Comparison of ENCODE assay signal across 29 cellular contexts in genomic region chr9:4622016-4622415, GRCh38. TPM values are rescaled to one million over a fixed set of nuclear protein-coding genes. Genes with fewer than 3 reads are reported as not detected.
DNase-seq lines count a peak whose midpoint lies in the region; ATAC-seq, FAIRE-seq and TF ChIP-seq lines count a peak whose summit lies in the region.
"Had no signal": no experiment of that assay in that cellular context is flagged by ENCODE, and none has a peak within 500 bp of the region (broad histone marks: within the 10 kb centered on the region; RNA-seq: fewer than 3 reads in every experiment).

No MANE protein-coding gene starts in this region.

- H3K9me3 ChIP-seq in H9 (ENCODE audit: control insufficient read depth, low read depth, low read length) (no peaks in the 10 kb centered on the region), K562 (replicated peaks; ENCODE audit: control insufficient read depth, insufficient read depth, low read depth, low read length) (no peaks in the 10 kb centered on the region), trophoblast cell (ENCODE audit: insufficient read depth, low read depth, low read length) (no peaks in the 10 kb centered on the region), aorta (ENCODE audit: control insufficient read depth, low read length) (no peaks in the 10 kb centered on the region), transverse colon (no peaks in the 10 kb centered on the region)
- H3K9me3 ChIP-seq: MG63, SJSA1 had no signal

- no peaks in the 10 kb centered on the region for H3K27me3 ChIP-seq in H9 (ENCODE audit: insufficient read depth, low read length)
- H3K27me3 ChIP-seq in K562 (ENCODE audit: control insufficient read depth in 2 of 2, insufficient read depth in 2 of 2, low read length in 2 of 2): peaks cover 5 to 10% of the 10 kb centered on the region in 2 experiments; a peak in 4 of 5 replicates
- H3K27me3 ChIP-seq in trophoblast cell (ENCODE audit: insufficient read depth, low read length): no peaks in the 10 kb centered on the region
- H3K27me3 ChIP-seq in aorta (ENCODE audit: control insufficient read depth in 1 of 2, insufficient read depth in 2 of 2, low read length in 1 of 2): no peaks in the 10 kb centered on the region
- H3K27me3 ChIP-seq in transverse colon: no peaks in the 10 kb centered on the region
- H3K27me3 ChIP-seq: MG63, SJSA1 had no signal

- H2BK12ac ChIP-seq in H9 (ENCODE audit: insufficient read length, low read depth, low read length) (no peak overlapping the region), trophoblast cell (ENCODE audit: low read length) (peak overlapping the region; percentile 32)

- intact Hi-C loops in K562 (cut with micrococcal nuclease) (loop anchor here (10.0 kb wide), 1 partner anchor 237 kb away; no protein-coding TSS in a partner anchor), aorta (cut with DNase I) (no loop called here), transverse colon (cut with DNase I; ENCODE audit: low total_unique reads) (no loop called here)
- intact Hi-C loops in activated T-helper 1 cell treated with anti-CD3 and anti-CD28 coated beads, Interleukin-12 subunit alpha, Interleukin-12 subunit beta, Interleukin-2, Interleukin-4 antibody, amounts not matched to agents 30 ng/mL and 10 ng/mL and 1 ng/mL, durations not matched to agents 14 hours and 24 hours and 36 hours (cut with micrococcal nuclease): no loop called here

- H3K9me3 Mint-ChIP-seq in H9: no peaks in the 10 kb centered on the region
- H3K9me3 Mint-ChIP-seq in activated T-helper 1 cell treated with anti-CD3 and anti-CD28 coated beads, Interleukin-12 subunit alpha, Interleukin-12 subunit beta, Interleukin-2, Interleukin-4 antibody, amounts not matched to agents 30 ng/mL and 10 ng/mL and 1 ng/mL, durations not matched to agents 14 hours and 24 hours and 36 hours: no peaks in the 10 kb centered on the region
- H3K9me3 Mint-ChIP-seq: CD4-positive, alpha-beta memory T cell had no signal

- H3K27ac ChIP-seq in H9 (ENCODE audit: insufficient read length, low read depth, low read length) (no peak overlapping the region), K562 (ENCODE audit: extremely low read depth, low read depth, low read length) (no peak overlapping the region), trophoblast cell (ENCODE audit: low read depth, low read length) (no peak overlapping the region), aorta (ENCODE audit: low read depth in 1 of 2, low read length in 2 of 2) (no peak overlapping the region), transverse colon (no peak overlapping the region)
- H3K27ac ChIP-seq: PC-9 had no signal

- H3K18ac ChIP-seq in H9 (ENCODE audit: insufficient read length, low read depth, low read length): no peak overlapping the region
- H3K18ac ChIP-seq in trophoblast cell (ENCODE audit: low read length): no peak overlapping the region

- H3K23me2 ChIP-seq in H9 (ENCODE audit: insufficient read length, low read depth, low read length, poor library complexity, severe bottlenecking): no peaks in the 10 kb centered on the region

- TF ChIP-seq POLR2A in K562 (conservative IDR thresholded peaks at IDR 0.05) (no peak), transverse colon (IDR thresholded peaks at IDR 0.05) (no peak)

- H3K27ac Mint-ChIP-seq in H9: peak overlapping the region; percentile 20 to 83 (median 73); a peak in 5 of 7 replicates
- H3K27ac Mint-ChIP-seq in activated T-helper 1 cell treated with anti-CD3 and anti-CD28 coated beads, Interleukin-12 subunit alpha, Interleukin-12 subunit beta, Interleukin-2, Interleukin-4 antibody, amounts not matched to agents 30 ng/mL and 10 ng/mL and 1 ng/mL, durations not matched to agents 14 hours and 24 hours and 36 hours: no peak overlapping the region

- H2AFZ ChIP-seq in H9 (ENCODE audit: low read length): no peak overlapping the region
- no peak overlapping the region for H2AFZ ChIP-seq in K562 (ENCODE audit: low read depth, low read length)
- H2AFZ ChIP-seq in trophoblast cell (ENCODE audit: insufficient read depth, low read length, poor library complexity): no peak overlapping the region
- H2AFZ ChIP-seq: PC-9 had no signal

- H3K27me3 Mint-ChIP-seq in H9 (ENCODE audit: low read depth): no peaks in the 10 kb centered on the region
- H3K27me3 Mint-ChIP-seq in activated T-helper 1 cell treated with anti-CD3 and anti-CD28 coated beads, Interleukin-12 subunit alpha, Interleukin-12 subunit beta, Interleukin-2, Interleukin-4 antibody, amounts not matched to agents 30 ng/mL and 10 ng/mL and 1 ng/mL, durations not matched to agents 14 hours and 24 hours and 36 hours (ENCODE audit: insufficient read depth): peaks cover 4% of the 10 kb centered on the region
- H3K27me3 Mint-ChIP-seq: CD4-positive, alpha-beta memory T cell had no signal

- TF ChIP-seq EP300 in K562 (IDR thresholded peaks at IDR 0.05; ENCODE audit: low read length) (no peak), transverse colon (IDR thresholded peaks at IDR 0.05; ENCODE audit: low read depth) (no peak)

- H3K79me2 ChIP-seq in H9 (ENCODE audit: insufficient read depth, low read length) (no peaks in the 10 kb centered on the region), K562 (ENCODE audit: control insufficient read depth, insufficient read depth, low read length) (no peaks in the 10 kb centered on the region), trophoblast cell (ENCODE audit: control insufficient read depth, insufficient read depth, low read length, poor library complexity) (peaks cover 2% of the 10 kb centered on the region)

- H3K4me1 ChIP-seq in H9 (ENCODE audit: insufficient read depth, low read length) (peaks cover 12% of the 10 kb centered on the region; the same call in 1 of the 2 replicates), K562 (replicated peaks in 1 of 2; ENCODE audit: control insufficient read depth in 2 of 2, insufficient read depth in 2 of 2, low read length in 2 of 2) (no peaks in the 10 kb centered on the region; a peak in 1 of 5 replicates), trophoblast cell (ENCODE audit: control insufficient read depth in 1 of 2, insufficient read depth in 2 of 2, low read length in 2 of 2) (peaks cover 6 to 20% of the 10 kb centered on the region in 2 experiments), aorta (ENCODE audit: control insufficient read depth in 1 of 2, insufficient read depth in 2 of 2, low read length in 2 of 2) (no peaks in the 10 kb centered on the region), transverse colon (no peaks in the 10 kb centered on the region)

- no peak overlapping the region for H4K12ac ChIP-seq in trophoblast cell (ENCODE audit: low read depth, low read length)

- H3K4me1 Mint-ChIP-seq in H9: peaks cover 42% of the 10 kb centered on the region in 2 experiments
- H3K4me1 Mint-ChIP-seq in activated T-helper 1 cell treated with anti-CD3 and anti-CD28 coated beads, Interleukin-12 subunit alpha, Interleukin-12 subunit beta, Interleukin-2, Interleukin-4 antibody, amounts not matched to agents 30 ng/mL and 10 ng/mL and 1 ng/mL, durations not matched to agents 14 hours and 24 hours and 36 hours (ENCODE audit: low read depth): peaks cover 15% of the 10 kb centered on the region

- ATAC-seq in K562: 0 out of 3 replicates have a peak, but pooled peaks have one; percentile 37
- no peak for ATAC-seq in HG02885 (IDR thresholded peaks at IDR 0.05; ENCODE audit: poor library complexity, unreplicated experiment)
- no peak for ATAC-seq in aorta (ENCODE audit: low FRiP score)
- ATAC-seq: GM12878 had no signal

- H2BK5ac ChIP-seq in H9 (ENCODE audit: insufficient read length, low read length) (no peak overlapping the region), trophoblast cell (ENCODE audit: low read depth, low read length, poor library complexity) (no peak overlapping the region)

- no CpG with 5 or more reads among the region's 10 CpGs for whole genome bisulfite sequencing in H9 (ENCODE audit: extremely low coverage, insufficient read length, low lambda C conversion rate)
- WGBS in K562 (ENCODE audit: insufficient coverage, low coverage, missing lambda C conversion rate): 1% methylated on average over 9 of the region's 10 CpGs
- no CpG with 5 or more reads among the region's 10 CpGs for WGBS in trophoblast cell (ENCODE audit: extremely low coverage, insufficient coverage, insufficient read length)
- 84 to 86% methylated on average over 10 of the region's 10 CpGs for WGBS in aorta, 2 donors
- 88% methylated on average over 4 to 10 of the region's 10 CpGs for WGBS in transverse colon (ENCODE audit: low coverage in 1 of 2), 2 donors

- no peak overlapping the region for H2BK120ac ChIP-seq in H9 (ENCODE audit: low read depth, low read length, poor library complexity, severe bottlenecking)
- H2BK120ac ChIP-seq in trophoblast cell (ENCODE audit: insufficient read depth, low read length, poor library complexity): no peak overlapping the region

- H3K36me3 Mint-ChIP-seq in H9 (ENCODE audit: insufficient read depth in 1 of 3, low read depth in 3 of 3): no peaks in the 10 kb centered on the region
- H3K36me3 Mint-ChIP-seq in activated T-helper 1 cell treated with anti-CD3 and anti-CD28 coated beads, Interleukin-12 subunit alpha, Interleukin-12 subunit beta, Interleukin-2, Interleukin-4 antibody, amounts not matched to agents 30 ng/mL and 10 ng/mL and 1 ng/mL, durations not matched to agents 14 hours and 24 hours and 36 hours (ENCODE audit: low read depth): peaks cover 2% of the 10 kb centered on the region
- H3K36me3 Mint-ChIP-seq: CD4-positive, alpha-beta memory T cell had no signal

- no peak overlapping the region for H4K5ac ChIP-seq in H9 (ENCODE audit: insufficient read length, low read depth, low read length)

- H3K23ac ChIP-seq in H9 (ENCODE audit: insufficient read length, low read depth, low read length) (no peak overlapping the region), trophoblast cell (ENCODE audit: low read length) (no peak overlapping the region)

- H4K20me1 ChIP-seq in H9 (ENCODE audit: control insufficient read depth, insufficient read depth, insufficient read length) (no peaks in the 10 kb centered on the region), K562 (replicated peaks; ENCODE audit: control insufficient read depth, insufficient read depth, low read length) (no peaks in the 10 kb centered on the region)

- no peak overlapping the region for H2BK20ac ChIP-seq in H9 (ENCODE audit: low read depth, low read length, poor library complexity, severe bottlenecking)

- no peak overlapping the region for H3K56ac ChIP-seq in H9 (ENCODE audit: insufficient read length, low read depth, low read length)

- no TSS peak for BruUV-seq in K562 (replicated peaks; lab: Mats Ljungman, UMichigan)

- H3T11ph ChIP-seq in H9 (ENCODE audit: low read length): no peak overlapping the region

- H3K9ac ChIP-seq in H9 (ENCODE audit: extremely low read depth, insufficient read length, low read length): no peak overlapping the region
- peak overlapping the region in 1 of 2 experiments; percentile 7; a peak in 1 of 4 replicates for H3K9ac ChIP-seq in K562 (ENCODE audit: insufficient read depth in 1 of 2, low read depth in 2 of 2, low read length in 2 of 2)
- H3K9ac ChIP-seq in trophoblast cell (ENCODE audit: low read length): no peak overlapping the region

- TF ChIP-seq CTCF in H9 (conservative IDR thresholded peaks at IDR 0.05): no peak
- no peak for TF ChIP-seq CTCF in K562 (IDR thresholded peaks at IDR 0.05 in 2 of 3, conservative IDR thresholded peaks at IDR 0.05 in 1 of 3; ENCODE audit: insufficient read depth in 2 of 3, low read depth in 1 of 3, low read length in 3 of 3)
- TF ChIP-seq CTCF in transverse colon (IDR thresholded peaks at IDR 0.05): no peak

- no peak overlapping the region for H2BK15ac ChIP-seq in H9 (ENCODE audit: low read depth, low read length)

- H3K4me2 ChIP-seq in H9 (ENCODE audit: insufficient read depth, insufficient read length, low read length) (no peak overlapping the region), K562 (ENCODE audit: insufficient read depth, low read length) (no peak overlapping the region), trophoblast cell (ENCODE audit: low read length) (no peak overlapping the region)
- H3K4me2 ChIP-seq: PC-9 had no signal

- no peak for FAIRE-seq in K562 (lab: Jason Lieb, UNC)
- FAIRE-seq: A204.1, GM12878, H54 had no signal

- no peak for TF ChIP-seq RAD21 in K562 (CRISPR knock-in tag; conservative IDR thresholded peaks at IDR 0.05 in 1 of 2, IDR thresholded peaks at IDR 0.05 in 1 of 2)

- H2AK5ac ChIP-seq in H9 (ENCODE audit: insufficient read length, low read length) (no peak overlapping the region), trophoblast cell (ENCODE audit: low read length) (no peak overlapping the region)

- H3K9me1 ChIP-seq in K562 (ENCODE audit: control insufficient read depth, insufficient read depth, low read length): no peaks in the 10 kb centered on the region

- DNase-seq in H9: no peak
- no peak for DNase-seq in K562 (ENCODE audit: extremely low read depth in 1 of 4, low spot score in 3 of 4)
- peak; percentile 2 for DNase-seq in left kidney (ENCODE audit: low read depth, low spot score)
- no peak for DNase-seq in trophoblast cell
- no peak for DNase-seq in activated T-helper 1 cell treated with anti-CD3 and anti-CD28 coated beads, Interleukin-12 subunit alpha, Interleukin-12 subunit beta, Interleukin-2, Interleukin-4 antibody, amounts not matched to agents 30 ng/mL and 10 ng/mL and 1 ng/mL, durations not matched to agents 14 hours and 24 hours and 36 hours (ENCODE audit: low spot score)
- DNase-seq in aorta: no peak
- DNase-seq in transverse colon: no peak
- DNase-seq: AML-193; C1 segment of cervical spinal cord; CD4-positive, alpha-beta memory T cell; COR-L47; DMS53; GDM1; KG1; MG63; NCI-H1105 treated with DMSO at 0.1 percent for 48 hours; NCI-H146; NCI-H1930; NCI-H2107; NCI-H510A; NCI-H69; PC-9; Right ventricle myocardium superior; T-helper 1 cell had no signal

- POLR2A ChIA-PET in K562 (lab: Yijun Ruan, JAX): no interaction called here

- H3K4ac ChIP-seq in H9 (ENCODE audit: low read depth, low read length): no peak overlapping the region
- H3K4ac ChIP-seq in trophoblast cell (ENCODE audit: low read depth, low read length): no peak overlapping the region

- no peak overlapping the region for H3K4me3 Mint-ChIP-seq in H9
- no peak overlapping the region for H3K4me3 Mint-ChIP-seq in activated T-helper 1 cell treated with anti-CD3 and anti-CD28 coated beads, Interleukin-12 subunit alpha, Interleukin-12 subunit beta, Interleukin-2, Interleukin-4 antibody, amounts not matched to agents 30 ng/mL and 10 ng/mL and 1 ng/mL, durations not matched to agents 14 hours and 24 hours and 36 hours
- H3K4me3 Mint-ChIP-seq: CD4-positive, alpha-beta memory T cell had no signal

- CTCF ChIA-PET in K562 (lab: Yijun Ruan, JAX; ENCODE audit: low intra/inter-chr PET ratio): interaction anchor here (0.5 kb wide), 1 partner anchor 16 kb away, joined by 3 read pairs; no protein-coding TSS in a partner anchor

- H4K8ac ChIP-seq in H9 (replicated peaks; ENCODE audit: insufficient read length, low read depth, low read length): no peak overlapping the region
- no peak overlapping the region for H4K8ac ChIP-seq in trophoblast cell (ENCODE audit: low read depth, low read length)

- in situ Hi-C loops in K562 (cut with MboI): loop anchor here (25.0 kb wide), 1 partner anchor 815 kb away; the partner anchor contains the start of gene PLGRKT
- in situ Hi-C loops in transverse colon (cut with MboI; ENCODE audit: low pct_ligation_motif_present in 1 of 4, low pct_unique_long_range_greater_than_20kb in 1 of 4, low sequenced_read_pairs in 3 of 4): no loop called here

- H3K14ac ChIP-seq in H9 (ENCODE audit: insufficient read depth, low read length) (peak overlapping the region; percentile 23; the same call in 1 of the 2 replicates), trophoblast cell (ENCODE audit: low read length) (no peak overlapping the region)

- no peak overlapping the region for H3K4me3 ChIP-seq in K562
- no peak overlapping the region for H3K4me3 ChIP-seq in trophoblast cell (ENCODE audit: low read depth, low read length)
- no peak overlapping the region for H3K4me3 ChIP-seq in aorta (ENCODE audit: low read length in 2 of 2)
- H3K4me3 ChIP-seq in transverse colon: no peak overlapping the region
- H3K4me3 ChIP-seq: GM12878, MG63, PC-9, SJSA1 had no signal

- H4K91ac ChIP-seq in H9 (ENCODE audit: insufficient read length, low read depth, low read length) (no peak overlapping the region), trophoblast cell (ENCODE audit: low read depth, low read length) (no peak overlapping the region)

- H3K36me3 ChIP-seq in K562 (ENCODE audit: control insufficient read depth, insufficient read depth, low read length) (no peaks in the 10 kb centered on the region), trophoblast cell (ENCODE audit: control insufficient read depth in 1 of 2, insufficient read depth in 2 of 2, low read length in 2 of 2) (no peaks in the 10 kb centered on the region), aorta (ENCODE audit: control insufficient read depth in 1 of 2, insufficient read depth in 2 of 2, low read length in 1 of 2) (peaks cover 0 to 3% of the 10 kb centered on the region in 2 donors), transverse colon (no peaks in the 10 kb centered on the region)
- H3K36me3 ChIP-seq: MG63, SJSA1 had no signal

- H3K79me1 ChIP-seq in H9 (ENCODE audit: insufficient read depth, low read depth, low read length, poor library complexity, severe bottlenecking): no peaks in the 10 kb centered on the region
- peaks cover 4% of the 10 kb centered on the region for H3K79me1 ChIP-seq in trophoblast cell (ENCODE audit: low read length)

RNA-seq across cellular contexts. Expression of gene PLPP6, which starts 40.1 kb away (rescaled TPM):
- total RNA-seq in H9 (2021): 7.1 and 7.6 TPM in 2 replicates
- 9.1 TPM in 2 replicates for total RNA-seq in K562 (2011; cell fraction: chromatin; rRNA removed; ENCODE audit: low replicate concordance)
- 12.2 and 13.0 TPM in 2 replicates for total RNA-seq in K562 (2011; cell fraction: nucleolus; rRNA removed)
- total RNA-seq in K562 (2011; cell fraction: nucleoplasm; rRNA removed): 12.5 and 16.6 TPM in 2 replicates
- 5.4 and 5.6 TPM in 2 replicates for total RNA-seq in K562 (2014; rRNA removed)
- 4.9 and 5.3 TPM in 2 replicates for total RNA-seq in K562 (2014; rRNA removed; fragmentation: Illumina TruSeq; extraction: Trizol)
- 4.5 and 5.1 TPM in 2 replicates for total RNA-seq in K562 (2015; rRNA removed; fragmentation: Illumina TruSeq; extraction: Trizol)
- total RNA-seq in K562 (2021): 6.4 and 6.9 TPM in 2 replicates
- polyA plus RNA-seq in K562 (2011; rRNA removed): 8.3 and 8.9 TPM in 2 replicates
- 6.0 and 8.2 TPM in 2 replicates for polyA plus RNA-seq in K562 (2011; cell fraction: cytosol; rRNA removed)
- 10.3 and 12.0 TPM in 2 replicates for polyA plus RNA-seq in K562 (2011; cell fraction: nucleus; rRNA removed)
- polyA plus RNA-seq in K562 (2012): 6.9 and 8.6 TPM in 2 replicates
- 7.0 and 7.3 TPM in 2 replicates for polyA plus RNA-seq in K562 (2014; fragmentation: Illumina TruSeq; extraction: Trizol)
- polyA plus RNA-seq in K562 (2014; fragmentation: Nextera tagmentation; extraction: Ambion mirVana): 1 to 10 TPM; 1.9 to 2.0 TPM
- polyA plus RNA-seq in K562 (2014; rRNA removed): 6.3 and 6.7 TPM in 2 replicates
- polyA minus RNA-seq in K562 (2011; rRNA and poly(A)+ RNA removed): 8.7 and 9.3 TPM in 2 replicates
- 4.7 and 4.9 TPM in 2 replicates for polyA minus RNA-seq in K562 (2011; cell fraction: cytosol; rRNA and poly(A)+ RNA removed)
- 9.6 and 14.2 TPM in 2 replicates for polyA minus RNA-seq in K562 (2011; cell fraction: nucleus; rRNA and poly(A)+ RNA removed)
- polyA plus RNA-seq in trophoblast cell (2013): 6.4 and 6.7 TPM in 2 replicates
- total RNA-seq in activated T-helper 1 cell treated with anti-CD3 and anti-CD28 coated beads, Interleukin-12 subunit alpha, Interleukin-12 subunit beta, Interleukin-2, Interleukin-4 antibody, amounts not matched to agents 30 ng/mL and 10 ng/mL and 1 ng/mL, durations not matched to agents 14 hours and 24 hours and 36 hours: 5.3 and 5.7 TPM in 2 replicates
- 1 to 10 TPM; 4.5 to 4.8 TPM for total RNA-seq in aorta
- 1 to 10 TPM; 1.5 to 4.7 TPM for polyA plus RNA-seq in aorta
- 10 to 100 TPM in 3 of 4 donors, 1 to 10 TPM in 1; 7.1 to 22.7 (median 16.3) TPM for total RNA-seq in transverse colon

RNA-seq across cellular contexts. Expression of gene SPATA6L, which starts 44.3 kb away (rescaled TPM):
- 0.75 and 0.87 TPM in 2 replicates for total RNA-seq in H9 (2021)
- 0.16 TPM in 1 of 2 replicates, not detected in the other for total RNA-seq in K562 (2011; cell fraction: chromatin; rRNA removed; ENCODE audit: low replicate concordance)
- total RNA-seq in K562 (2011; cell fraction: nucleolus; rRNA removed): not detected in 2 replicates
- 0.15 TPM in 1 of 2 replicates, not detected in the other for total RNA-seq in K562 (2011; cell fraction: nucleoplasm; rRNA removed)
- 1.00 TPM in 1 of 2 replicates, not detected in the other for total RNA-seq in K562 (2014; rRNA removed)
- total RNA-seq in K562 (2014; rRNA removed; fragmentation: Illumina TruSeq; extraction: Trizol): 0.06 TPM in 1 of 2 replicates, not detected in the other
- not detected in 2 replicates for total RNA-seq in K562 (2015; rRNA removed; fragmentation: Illumina TruSeq; extraction: Trizol)
- total RNA-seq in K562 (2021): not detected in 2 replicates
- 0.03 and 0.04 TPM in 2 replicates for polyA plus RNA-seq in K562 (2011; rRNA removed)
- not detected in 2 replicates for polyA plus RNA-seq in K562 (2011; cell fraction: cytosol; rRNA removed)
- 0.10 and 0.45 TPM in 2 replicates for polyA plus RNA-seq in K562 (2011; cell fraction: nucleus; rRNA removed)
- 0.14 and 0.57 TPM in 2 replicates for polyA plus RNA-seq in K562 (2012)
- polyA plus RNA-seq in K562 (2014; fragmentation: Illumina TruSeq; extraction: Trizol): not detected in 2 replicates
- under 1 TPM; 0.04 to 0.08 TPM for polyA plus RNA-seq in K562 (2014; fragmentation: Nextera tagmentation; extraction: Ambion mirVana)
- polyA plus RNA-seq in K562 (2014; rRNA removed): 0.21 and 0.31 TPM in 2 replicates
- 0.03 and 0.25 TPM in 2 replicates for polyA minus RNA-seq in K562 (2011; rRNA and poly(A)+ RNA removed)
- polyA minus RNA-seq in K562 (2011; cell fraction: cytosol; rRNA and poly(A)+ RNA removed): not detected in 2 replicates
- not detected in 2 replicates for polyA minus RNA-seq in K562 (2011; cell fraction: nucleus; rRNA and poly(A)+ RNA removed)
- polyA plus RNA-seq in trophoblast cell (2013): 1.3 and 1.7 TPM in 2 replicates
- not detected in 2 replicates for total RNA-seq in activated T-helper 1 cell treated with anti-CD3 and anti-CD28 coated beads, Interleukin-12 subunit alpha, Interleukin-12 subunit beta, Interleukin-2, Interleukin-4 antibody, amounts not matched to agents 30 ng/mL and 10 ng/mL and 1 ng/mL, durations not matched to agents 14 hours and 24 hours and 36 hours
- total RNA-seq in aorta: 1 to 10 TPM; 3.8 to 6.7 TPM
- 1 to 10 TPM; 1.0 to 1.9 TPM for polyA plus RNA-seq in aorta
- total RNA-seq in transverse colon: 10 to 100 TPM in 1 of 4 donors, 1 to 10 TPM in 2, not detected in 1; 1.9 to 13.2 (median 5.5) TPM
- polyA plus RNA-seq: CD4-positive, alpha-beta memory T cell had no signal

RNA-seq across cellular contexts. Expression of gene CDC37L1, which starts 57.4 kb away (rescaled TPM):
- total RNA-seq in H9 (2021): 17.6 and 19.0 TPM in 2 replicates
- 11.4 and 21.5 TPM in 2 replicates for total RNA-seq in K562 (2011; cell fraction: chromatin; rRNA removed; ENCODE audit: low replicate concordance)
- total RNA-seq in K562 (2011; cell fraction: nucleolus; rRNA removed): 4.7 and 9.3 TPM in 2 replicates
- 7.1 and 9.8 TPM in 2 replicates for total RNA-seq in K562 (2011; cell fraction: nucleoplasm; rRNA removed)
- 6.0 and 8.1 TPM in 2 replicates for total RNA-seq in K562 (2014; rRNA removed)
- total RNA-seq in K562 (2014; rRNA removed; fragmentation: Illumina TruSeq; extraction: Trizol): 7.8 and 8.5 TPM in 2 replicates
- 7.2 and 7.8 TPM in 2 replicates for total RNA-seq in K562 (2015; rRNA removed; fragmentation: Illumina TruSeq; extraction: Trizol)
- total RNA-seq in K562 (2021): 5.5 and 7.9 TPM in 2 replicates
- polyA plus RNA-seq in K562 (2011; rRNA removed): 3.6 and 5.4 TPM in 2 replicates
- 1.4 and 2.2 TPM in 2 replicates for polyA plus RNA-seq in K562 (2011; cell fraction: cytosol; rRNA removed)
- polyA plus RNA-seq in K562 (2011; cell fraction: nucleus; rRNA removed): 2.8 and 2.9 TPM in 2 replicates
- 3.6 and 4.0 TPM in 2 replicates for polyA plus RNA-seq in K562 (2012)
- 5.3 and 5.4 TPM in 2 replicates for polyA plus RNA-seq in K562 (2014; fragmentation: Illumina TruSeq; extraction: Trizol)
- 1 to 10 TPM; 1.5 TPM for polyA plus RNA-seq in K562 (2014; fragmentation: Nextera tagmentation; extraction: Ambion mirVana)
- 7.5 and 9.6 TPM in 2 replicates for polyA plus RNA-seq in K562 (2014; rRNA removed)
- 9.3 and 10.3 TPM in 2 replicates for polyA minus RNA-seq in K562 (2011; rRNA and poly(A)+ RNA removed)
- polyA minus RNA-seq in K562 (2011; cell fraction: cytosol; rRNA and poly(A)+ RNA removed): 3.6 and 5.2 TPM in 2 replicates
- 6.3 and 9.4 TPM in 2 replicates for polyA minus RNA-seq in K562 (2011; cell fraction: nucleus; rRNA and poly(A)+ RNA removed)
- polyA plus RNA-seq in trophoblast cell (2013): 7.7 and 8.3 TPM in 2 replicates
- 11.1 and 11.3 TPM in 2 replicates for total RNA-seq in activated T-helper 1 cell treated with anti-CD3 and anti-CD28 coated beads, Interleukin-12 subunit alpha, Interleukin-12 subunit beta, Interleukin-2, Interleukin-4 antibody, amounts not matched to agents 30 ng/mL and 10 ng/mL and 1 ng/mL, durations not matched to agents 14 hours and 24 hours and 36 hours
- 10 to 100 TPM; 19.5 to 26.3 TPM for total RNA-seq in aorta
- 10 to 100 TPM; 17.8 to 19.9 TPM for polyA plus RNA-seq in aorta
- 10 to 100 TPM; 12.0 to 28.7 (median 20.0) TPM for total RNA-seq in transverse colon
